ENCODE assay signal across 18 cellular contexts in genomic region chr4:16524911-16525574, GRCh38.
DNase-seq lines count a peak whose midpoint lies in the region; ATAC-seq and TF ChIP-seq lines count a peak whose summit lies in the region.
"Had no signal": no experiment of that assay in that cellular context is flagged by ENCODE, and none has a peak within 500 bp of the region (broad histone marks: within the 10 kb centered on the region; RNA-seq: fewer than 3 reads in every experiment).

No MANE protein-coding gene starts in this region.

- H3K4me2 ChIP-seq in mammary epithelial cell (ENCODE audit: insufficient read depth, low read depth, low read length), result no peak overlapping the region

- no peaks in the 10 kb centered on the region for H3K9me3 ChIP-seq in mammary epithelial cell (replicated peaks; ENCODE audit: insufficient read depth, low read length)
- H3K9me3 ChIP-seq in lung (ENCODE audit: control insufficient read depth in 2 of 2, insufficient read depth in 1 of 2, low read length in 1 of 2), result peaks cover 0 to 1% of the 10 kb centered on the region in 2 donors
- no peaks in the 10 kb centered on the region for H3K9me3 ChIP-seq in sigmoid colon
- H3K9me3 ChIP-seq: ascending aorta had no signal

- H3K4me3 ChIP-seq in mammary epithelial cell (replicated peaks in 1 of 3; ENCODE audit: insufficient read depth in 1 of 3, low read depth in 2 of 3, low read length in 3 of 3) (no peak overlapping the region), lung (no peak overlapping the region), sigmoid colon (no peak overlapping the region)
- H3K4me3 ChIP-seq: ascending aorta had no signal

- no peak for TF ChIP-seq EP300 in sigmoid colon (IDR thresholded peaks at IDR 0.05)

- ATAC-seq in lung (ENCODE audit: insufficient read depth, low FRiP score), result peak; percentile 48
- ATAC-seq: HCT116; natural killer cell treated with Interleukin-12 subunit alpha and Interleukin-12 subunit beta and Interleukin-15 and Interleukin-18, amount 100 ng/mL, for 72 hours; Panc1 had no signal

- in situ Hi-C loops in mammary epithelial cell (cut with MboI; ENCODE audit: low sequenced_read_pairs in 2 of 2) (no loop called here), GM13977 (cut with MboI; ENCODE audit: low pct_unique_long_range_greater_than_20kb, low sequenced_read_pairs, unreplicated experiment) (no loop called here)

- H2AFZ ChIP-seq in mammary epithelial cell (ENCODE audit: low read depth, low read length), result no peak overlapping the region

- dilution Hi-C loops in mammary epithelial cell (cut with HindIII; ENCODE audit: low sequenced_read_pairs), result no loop called here

- DNase-seq in MCF 10A (ENCODE audit: unreplicated experiment) (no peak), mammary epithelial cell (no peak), fibroblast of gingiva (ENCODE audit: low read depth) (peak; percentile 70), lung (ENCODE audit: low spot score) (peak; percentile 44), sigmoid colon (no peak), NCI-H526 treated with DMSO at 0.1 percent for 48 hours (lab: John Stamatoyannopoulos, UW) (no peak), GM13977 (ENCODE audit: low spot score) (no peak)
- no peak for DNase-seq in stimulated activated CD4-positive, alpha-beta T cell treated with anti-CD3 and anti-CD28 coated beads, Interleukin-4, amount 100 ng/mL, for 24 hours
- DNase-seq: 8988T; activated effector memory CD4-positive, alpha-beta T cell treated with anti-CD3 and anti-CD28 coated beads, Interleukin-2, amount 50 U/mL, for 16 hours; NCI-H1048; NCI-H82; SW 1271 had no signal

- POLR2A ChIA-PET in MCF 10A (lab: Yijun Ruan, JAX), result interaction anchor here (0.6 kb wide), 1 partner anchor 19 kb away, joined by 3 read pairs; no protein-coding TSS in a partner anchor

- H3K9ac ChIP-seq in mammary epithelial cell (ENCODE audit: insufficient read depth, low read length), result no peak overlapping the region

- no peaks in the 10 kb centered on the region for H3K36me3 Mint-ChIP-seq in MCF 10A (ENCODE audit: insufficient read depth, unreplicated experiment)
- H3K36me3 Mint-ChIP-seq: natural killer cell treated with Interleukin-12 subunit alpha and Interleukin-12 subunit beta and Interleukin-15 and Interleukin-18, amount 100 ng/mL, for 72 hours; WTC11 had no signal

- H3K27ac ChIP-seq in mammary epithelial cell (ENCODE audit: insufficient read depth, low read depth, low read length), result no peak overlapping the region
- no peak overlapping the region for H3K27ac ChIP-seq in lung (ENCODE audit: low read depth in 1 of 2, low read length in 1 of 2)
- no peak overlapping the region for H3K27ac ChIP-seq in sigmoid colon
- H3K27ac ChIP-seq: ascending aorta had no signal

- TF ChIP-seq POLR2A in sigmoid colon (IDR thresholded peaks at IDR 0.05), result no peak

- H3K4me3 Mint-ChIP-seq in MCF 10A (ENCODE audit: unreplicated experiment), result no peak overlapping the region
- H3K4me3 Mint-ChIP-seq: natural killer cell treated with Interleukin-12 subunit alpha and Interleukin-12 subunit beta and Interleukin-15 and Interleukin-18, amount 100 ng/mL, for 72 hours; WTC11 had no signal

- TF ChIP-seq CTCF in MCF 10A (IDR thresholded peaks at IDR 0.05; ENCODE audit: unreplicated experiment), result no peak
- no peak for TF ChIP-seq CTCF in mammary epithelial cell (conservative IDR thresholded peaks at IDR 0.05 in 1 of 2, IDR thresholded peaks at IDR 0.05 in 1 of 2; ENCODE audit: extremely low read depth in 1 of 2, insufficient read depth in 1 of 2, low read depth in 1 of 2, low read length in 2 of 2)
- no peak for TF ChIP-seq CTCF in lung (IDR thresholded peaks at IDR 0.05; ENCODE audit: control extremely low read depth, extremely low read depth)
- TF ChIP-seq CTCF in sigmoid colon (IDR thresholded peaks at IDR 0.05), result no peak
- no peak for TF ChIP-seq CTCF in GM13977 (IDR thresholded peaks at IDR 0.05; ENCODE audit: extremely low read depth, insufficient read depth, missing control alignments)

- WGBS in mammary epithelial cell (ENCODE audit: low coverage, missing lambda C conversion rate), result 66% methylated on average over 5 of the region's 5 CpGs
- 61 to 66% methylated on average over 5 of the region's 5 CpGs for WGBS in lung, 2 donors
- 72 to 74% methylated on average over 5 of the region's 5 CpGs for WGBS in sigmoid colon, 2 donors

- H3K27me3 Mint-ChIP-seq in MCF 10A (ENCODE audit: insufficient read depth, unreplicated experiment), result peaks cover 97% of the 10 kb centered on the region
- H3K27me3 Mint-ChIP-seq: natural killer cell treated with Interleukin-12 subunit alpha and Interleukin-12 subunit beta and Interleukin-15 and Interleukin-18, amount 100 ng/mL, for 72 hours had no signal

- no peaks in the 10 kb centered on the region for H3K79me2 ChIP-seq in mammary epithelial cell (ENCODE audit: insufficient read depth, low read length)

- CTCF ChIA-PET in MCF 10A (lab: Yijun Ruan, JAX), result interaction anchor here (0.8 kb wide), 1 partner anchor 185 kb away, joined by 3 read pairs; no protein-coding TSS in a partner anchor
- CTCF ChIA-PET in mammary epithelial cell (lab: Charles Lee; ENCODE audit: low non-redundant PET), result no interaction called here

- H3K27ac Mint-ChIP-seq in MCF 10A (ENCODE audit: low read depth, unreplicated experiment), result peak overlapping the region; percentile 12
- H3K27ac Mint-ChIP-seq: natural killer cell treated with Interleukin-12 subunit alpha and Interleukin-12 subunit beta and Interleukin-15 and Interleukin-18, amount 100 ng/mL, for 72 hours; WTC11 had no signal

- no peaks in the 10 kb centered on the region for H4K20me1 ChIP-seq in mammary epithelial cell (ENCODE audit: insufficient read depth, low read length)

- H3K4me1 Mint-ChIP-seq in MCF 10A (ENCODE audit: insufficient read depth, unreplicated experiment), result peaks cover 6% of the 10 kb centered on the region

- intact Hi-C loops in MCF 10A (cut with micrococcal nuclease), result no loop called here
- intact Hi-C loops in mammary epithelial cell (cut with micrococcal nuclease), result no loop called here
- intact Hi-C loops in sigmoid colon (cut with DNase I), result no loop called here

- H3K27me3 ChIP-seq in mammary epithelial cell (ENCODE audit: insufficient read depth, low read length), result no peaks in the 10 kb centered on the region
- no peaks in the 10 kb centered on the region for H3K27me3 ChIP-seq in lung (ENCODE audit: control insufficient read depth, insufficient read depth)
- H3K27me3 ChIP-seq in sigmoid colon, result no peaks in the 10 kb centered on the region
- H3K27me3 ChIP-seq: ascending aorta had no signal

- H3K36me3 ChIP-seq in mammary epithelial cell (ENCODE audit: insufficient read depth, low read length) (no peaks in the 10 kb centered on the region), lung (ENCODE audit: control insufficient read depth in 2 of 2, insufficient read depth in 2 of 2, low read length in 2 of 2) (no peaks in the 10 kb centered on the region), sigmoid colon (no peaks in the 10 kb centered on the region)
- H3K36me3 ChIP-seq: ascending aorta had no signal

- no peaks in the 10 kb centered on the region for H3K9me3 Mint-ChIP-seq in MCF 10A (ENCODE audit: unreplicated experiment)
- H3K9me3 Mint-ChIP-seq: natural killer cell treated with Interleukin-12 subunit alpha and Interleukin-12 subunit beta and Interleukin-15 and Interleukin-18, amount 100 ng/mL, for 72 hours; WTC11 had no signal

- no peaks in the 10 kb centered on the region for H3K4me1 ChIP-seq in mammary epithelial cell (ENCODE audit: insufficient read depth, low read length)
- peaks cover 0 to 4% of the 10 kb centered on the region in 2 donors for H3K4me1 ChIP-seq in lung (ENCODE audit: control insufficient read depth in 2 of 2, insufficient read depth in 2 of 2, low read length in 2 of 2)
- H3K4me1 ChIP-seq in sigmoid colon, result no peaks in the 10 kb centered on the region
- H3K4me1 ChIP-seq: ascending aorta had no signal

- no TSS peak for BruUV-seq in MCF 10A (replicated peaks; lab: Mats Ljungman, UMichigan)
- BruUV-seq in mammary epithelial cell (replicated peaks; lab: Mats Ljungman, UMichigan), result no TSS peak

Comparison
In these comparisons a context has a peak if more than half of its experiments do, and no peak if none do; other contexts are left out.
1. DNase-seq: peak in fibroblast of gingiva (single experiment) and lung (single experiment); none in MCF 10A (single experiment), mammary epithelial cell (single experiment), sigmoid colon (single experiment), NCI-H526 treated with DMSO at 0.1 percent for 48 hours (single experiment), stimulated activated CD4-positive, alpha-beta T cell treated with anti-CD3 and anti-CD28 coated beads, Interleukin-4, amount 100 ng/mL, for 24 hours (single experiment) and GM13977 (single experiment).